Comparison of ENCODE assay signal across 1 cellular context in genomic region chr2:192035731-192036442, GRCh38.
TF ChIP-seq lines count a peak whose summit lies in the region.

No MANE protein-coding gene starts in this region.

TF ChIP-seq in HEK293, 187 proteins besides CTCF, POLR2A, EP300 and RAD21 (continued from another document):
- TF ChIP-seq INSM2 (tag by site-specific recombination; IDR thresholded peaks at IDR 0.05) = no peak
- no peak for TF ChIP-seq YY2 (tag by site-specific recombination; IDR thresholded peaks at IDR 0.05)
- peak; percentile 95 for TF ChIP-seq MZF1 (tag by site-specific recombination; IDR thresholded peaks at IDR 0.05; ENCODE audit: borderline replicate concordance)
- no peak for TF ChIP-seq KLF17 (tag by site-specific recombination; IDR thresholded peaks at IDR 0.05)
- peak; percentile 13; the same call in 1 of the 2 replicates for TF ChIP-seq FEZF1 (tag by site-specific recombination; IDR thresholded peaks at IDR 0.05)
- peak; percentile 47; the same call in 1 of the 2 replicates for TF ChIP-seq TRIM28 (IDR thresholded peaks at IDR 0.05; ENCODE audit: borderline replicate concordance, low read length)
- TF ChIP-seq GLIS1 (tag by site-specific recombination; IDR thresholded peaks at IDR 0.05) = peak; percentile 94
- peak; percentile 58; the same call in 1 of the 2 replicates for TF ChIP-seq PRDM10 (tag by site-specific recombination; IDR thresholded peaks at IDR 0.05)
